ENCODE assay signal across 7 cellular contexts in the genomic region with DNA sequence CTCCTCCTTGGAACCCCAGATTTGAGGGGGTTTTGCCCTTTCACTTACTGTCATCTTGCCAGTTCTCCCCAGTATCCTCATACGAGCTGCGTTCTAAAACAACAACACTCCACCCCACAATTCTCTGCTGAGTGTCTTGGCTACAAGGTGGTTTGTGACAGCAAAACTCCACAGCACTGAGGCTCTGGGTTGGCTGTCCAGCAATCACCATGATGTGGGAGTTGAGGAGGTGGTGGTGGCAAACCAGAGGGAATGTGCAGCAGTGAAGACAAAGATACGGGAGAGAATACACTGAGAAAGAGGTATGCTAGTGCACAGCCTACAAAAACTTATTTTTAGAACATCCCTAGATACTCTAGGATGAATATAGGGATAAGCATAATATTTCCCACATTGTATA.
"Had no signal": no experiment of that assay in that cellular context is flagged by ENCODE, and none has a peak within 500 bp of the region (broad histone marks: within the 10 kb centered on the region; RNA-seq: fewer than 3 reads in every experiment).

No MANE protein-coding gene starts in this region.

- DNase-seq: GM23248, GOT3, H7, KBM-7 had no signal

- H3K4me3 ChIP-seq: GM23248, HAP-1 had no signal

- H3K4me1 ChIP-seq: HAP-1 had no signal

- ATAC-seq: HCT116 had no signal

- H3K36me3 ChIP-seq: HAP-1 had no signal

- H3K27ac ChIP-seq: GM23248, KMS-11 had no signal

- H3K9me3 ChIP-seq: HAP-1 had no signal
